In genomic region chr1:214008347-214008746, GRCh38 we compare ENCODE assay signal across 22 cellular contexts. TPM values are rescaled to one million over a fixed set of nuclear protein-coding genes. Genes with fewer than 3 reads are reported as not detected.
"Had no signal": no experiment of that assay in that cellular context is flagged by ENCODE, and none has a peak within 500 bp of the region (broad histone marks: within the 10 kb centered on the region; RNA-seq: fewer than 3 reads in every experiment).

No MANE protein-coding gene starts in this region.

- ATAC-seq: activated CD8-positive, alpha-beta memory T cell treated with anti-CD3 and anti-CD28 coated beads, Interleukin-2, amount 10 ng/mL, durations not matched to agents 7 days and 5 days; activated T-helper 17 cell treated with anti-CD3 and anti-CD28 coated beads, Interleukin-2, amount 50 U/mL, for 72 hours; T-helper 17 cell had no signal

- DNase-seq: activated B cell treated with CpG ODN at 0.5 μM for 24 hours; activated CD4-positive, alpha-beta T cell treated with anti-CD3 and anti-CD28 coated beads for 1 hour; activated CD4-positive, alpha-beta T cell treated with anti-CD3 and anti-CD28 coated beads, Interleukin-2, amount 10 ng/mL, durations not matched to agents 24 days and 14 days; activated CD4-positive, alpha-beta T cell treated with anti-CD3 and anti-CD28 coated beads, Interleukin-2, amount 50 U/mL, for 48 hours; activated CD8-positive, alpha-beta memory T cell treated with anti-CD3 and anti-CD28 coated beads, Interleukin-2, amount 10 ng/mL, durations not matched to agents 7 days and 5 days; activated gamma-delta T cell; activated naive CD4-positive, alpha-beta T cell treated with anti-CD3 and anti-CD28 coated beads for 36 hours; activated naive CD8-positive, alpha-beta T cell treated with anti-CD3 and anti-CD28 coated beads for 36 hours; activated T-cell treated with anti-CD3 and anti-CD28 coated beads, Interleukin-2, amount 50 U/mL, for 24 hours; central memory CD4-positive, alpha-beta T cell; MM.1S; NCI-H146; NCI-H187 treated with DMSO at 0.1 percent for 48 hours; NCI-H2081 treated with DMSO at 0.1 percent for 48 hours; NCI-H345; NCI-H510A; NCI-H526 treated with DMSO at 0.1 percent for 48 hours; SIG-M5; T-helper 17 cell; T-helper 9 cell had no signal

- H3K27me3 Mint-ChIP-seq: activated CD8-positive, alpha-beta memory T cell treated with anti-CD3 and anti-CD28 coated beads, Interleukin-2, amount 10 ng/mL, durations not matched to agents 7 days and 5 days had no signal

- H3K27ac Mint-ChIP-seq: activated B cell treated with CpG ODN at 0.5 μM for 24 hours; activated CD4-positive, alpha-beta T cell treated with anti-CD3 and anti-CD28 coated beads, Interleukin-2, amount 10 ng/mL, durations not matched to agents 24 days and 14 days; activated CD8-positive, alpha-beta memory T cell treated with anti-CD3 and anti-CD28 coated beads, Interleukin-2, amount 10 ng/mL, durations not matched to agents 7 days and 5 days; activated naive CD4-positive, alpha-beta T cell treated with anti-CD3 and anti-CD28 coated beads for 36 hours; activated naive CD8-positive, alpha-beta T cell treated with anti-CD3 and anti-CD28 coated beads for 36 hours; activated T-cell treated with anti-CD3 and anti-CD28 coated beads, Interleukin-2, amount 50 U/mL, for 24 hours; activated T-helper 17 cell treated with anti-CD3 and anti-CD28 coated beads, Interleukin-2, amount 50 U/mL, for 72 hours; T-helper 17 cell had no signal

- H3K4me1 Mint-ChIP-seq: activated B cell treated with CpG ODN at 0.5 μM for 24 hours; activated CD4-positive, alpha-beta T cell treated with anti-CD3 and anti-CD28 coated beads, Interleukin-2, amount 10 ng/mL, durations not matched to agents 24 days and 14 days; activated CD8-positive, alpha-beta memory T cell treated with anti-CD3 and anti-CD28 coated beads, Interleukin-2, amount 10 ng/mL, durations not matched to agents 7 days and 5 days; activated naive CD8-positive, alpha-beta T cell treated with anti-CD3 and anti-CD28 coated beads for 36 hours; activated T-helper 17 cell treated with anti-CD3 and anti-CD28 coated beads, Interleukin-2, amount 50 U/mL, for 72 hours; T-helper 17 cell had no signal

- H3K9me3 Mint-ChIP-seq: activated B cell treated with CpG ODN at 0.5 μM for 24 hours; activated CD4-positive, alpha-beta T cell treated with anti-CD3 and anti-CD28 coated beads, Interleukin-2, amount 10 ng/mL, durations not matched to agents 24 days and 14 days; activated naive CD4-positive, alpha-beta T cell treated with anti-CD3 and anti-CD28 coated beads for 36 hours; activated naive CD8-positive, alpha-beta T cell treated with anti-CD3 and anti-CD28 coated beads for 36 hours; activated T-cell treated with anti-CD3 and anti-CD28 coated beads, Interleukin-2, amount 50 U/mL, for 24 hours; activated T-helper 17 cell treated with anti-CD3 and anti-CD28 coated beads, Interleukin-2, amount 50 U/mL, for 72 hours had no signal

- H3K4me3 Mint-ChIP-seq: activated B cell treated with CpG ODN at 0.5 μM for 24 hours; activated CD4-positive, alpha-beta T cell treated with anti-CD3 and anti-CD28 coated beads, Interleukin-2, amount 10 ng/mL, durations not matched to agents 24 days and 14 days; activated CD8-positive, alpha-beta memory T cell treated with anti-CD3 and anti-CD28 coated beads, Interleukin-2, amount 10 ng/mL, durations not matched to agents 7 days and 5 days; activated naive CD4-positive, alpha-beta T cell treated with anti-CD3 and anti-CD28 coated beads for 36 hours; activated naive CD8-positive, alpha-beta T cell treated with anti-CD3 and anti-CD28 coated beads for 36 hours; activated T-cell treated with anti-CD3 and anti-CD28 coated beads, Interleukin-2, amount 50 U/mL, for 24 hours; activated T-helper 17 cell treated with anti-CD3 and anti-CD28 coated beads, Interleukin-2, amount 50 U/mL, for 72 hours; T-helper 17 cell had no signal

- H3K36me3 Mint-ChIP-seq: activated CD8-positive, alpha-beta memory T cell treated with anti-CD3 and anti-CD28 coated beads, Interleukin-2, amount 10 ng/mL, durations not matched to agents 7 days and 5 days; activated naive CD8-positive, alpha-beta T cell treated with anti-CD3 and anti-CD28 coated beads for 36 hours had no signal

RNA-seq across cellular contexts. Expression of gene PROX1, which starts 20.6 kb away (rescaled TPM):
- total RNA-seq: activated CD4-positive, alpha-beta T cell treated with anti-CD3 and anti-CD28 coated beads, Interleukin-2, amount 10 ng/mL, durations not matched to agents 24 days and 14 days; activated CD8-positive, alpha-beta memory T cell treated with anti-CD3 and anti-CD28 coated beads, Interleukin-2, amount 10 ng/mL, durations not matched to agents 7 days and 5 days; activated naive CD8-positive, alpha-beta T cell treated with anti-CD3 and anti-CD28 coated beads for 36 hours; OCI-LY7; T-helper 17 cell had no signal
